14 cellular contexts compared by ENCODE assay signal in the genomic region with DNA sequence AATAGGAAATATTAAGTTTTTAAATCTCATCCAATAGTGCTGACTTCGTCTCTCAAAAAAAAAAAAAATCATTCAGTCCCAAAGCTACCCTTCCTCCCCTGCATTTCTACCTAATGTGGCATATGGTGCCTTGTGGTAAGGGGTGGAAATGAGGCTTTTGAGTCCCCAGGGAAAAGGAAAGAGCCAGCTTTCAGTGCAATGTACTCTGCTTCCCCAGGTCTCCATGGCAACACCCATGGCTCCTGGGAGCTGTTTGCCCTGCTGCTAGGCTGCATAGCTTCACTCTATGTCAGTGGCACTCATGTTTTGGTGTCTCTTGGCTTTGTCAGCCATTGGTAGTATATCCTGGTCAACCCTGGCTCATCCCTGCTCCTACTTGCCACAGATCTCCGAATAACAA.
DNase-seq lines count a peak whose midpoint lies in the region; ATAC-seq and TF ChIP-seq lines count a peak whose summit lies in the region.
"Had no signal": no experiment of that assay in that cellular context is flagged by ENCODE, and none has a peak within 500 bp of the region (broad histone marks: within the 10 kb centered on the region; RNA-seq: fewer than 3 reads in every experiment).

No MANE protein-coding gene starts in this region.

- ATAC-seq in HG03457 (IDR thresholded peaks at IDR 0.05; ENCODE audit: unreplicated experiment) (no peak), upper lobe of right lung (no peak)
- ATAC-seq: activated CD4-positive, alpha-beta T cell treated with anti-CD3 and anti-CD28 coated beads for 36 hours had no signal

- H3K9me3 ChIP-seq in WERI-Rb-1 (ENCODE audit: severe bottlenecking) (no peaks in the 10 kb centered on the region), colonic mucosa (no peaks in the 10 kb centered on the region), upper lobe of right lung (no peaks in the 10 kb centered on the region)

- TF ChIP-seq CTCF in WERI-Rb-1 (IDR thresholded peaks at IDR 0.05; ENCODE audit: low read depth, low read length) (no peak), colonic mucosa (IDR thresholded peaks at IDR 0.05) (no peak), upper lobe of right lung (IDR thresholded peaks at IDR 0.05) (no peak)

- intact Hi-C loops in colonic mucosa (cut with DNase I) (no loop called here), upper lobe of right lung (cut with DNase I) (no loop called here)

- H3K36me3 ChIP-seq in WERI-Rb-1: no peaks in the 10 kb centered on the region
- no peaks in the 10 kb centered on the region for H3K36me3 ChIP-seq in colonic mucosa
- no peaks in the 10 kb centered on the region for H3K36me3 ChIP-seq in upper lobe of right lung

- peak; percentile 32 for DNase-seq in ELF-1 (ENCODE audit: low read depth, low spot score)
- DNase-seq in NCI-H2029 treated with DMSO at 0.1 percent for 48 hours (lab: John Stamatoyannopoulos, UW): peak; percentile 47
- DNase-seq in WERI-Rb-1: peak; percentile 44
- peak; percentile 10 to 26 for DNase-seq in lung microvascular endothelial cell (ENCODE audit: low read depth in 2 of 2)
- DNase-seq in activated gamma-delta T cell (lab: John Stamatoyannopoulos, UW): no peak
- no peak for DNase-seq in colonic mucosa
- no peak for DNase-seq in upper lobe of right lung
- DNase-seq: activated CD4-positive, alpha-beta T cell treated with anti-CD3 and anti-CD28 coated beads for 36 hours; activated naive CD4-positive, alpha-beta T cell treated with anti-CD3 and anti-CD28 coated beads, Interleukin-2, amount 10 ng/mL, durations not matched to agents 7 days and 5 days; naive B cell; RPMI8226; stimulated activated CD4-positive, alpha-beta T cell treated with anti-CD3 and anti-CD28 coated beads, Interleukin-12 subunit alpha, Interleukin-12 subunit beta, amount 100 ng/mL, for 4 hours had no signal

- H3K27me3 ChIP-seq in WERI-Rb-1 (ENCODE audit: insufficient read depth, low read depth, severe bottlenecking) (no peaks in the 10 kb centered on the region), colonic mucosa (no peaks in the 10 kb centered on the region), upper lobe of right lung (no peaks in the 10 kb centered on the region)

- no peak overlapping the region for H3K27ac ChIP-seq in WERI-Rb-1
- no peak overlapping the region for H3K27ac ChIP-seq in colonic mucosa
- no peak overlapping the region for H3K27ac ChIP-seq in upper lobe of right lung
- H3K27ac ChIP-seq: KMS-11 had no signal

- H3K4me1 ChIP-seq in colonic mucosa (no peaks in the 10 kb centered on the region), upper lobe of right lung (no peaks in the 10 kb centered on the region)

- H3K4me3 ChIP-seq in WERI-Rb-1 (ENCODE audit: low read depth, low read length): no peak overlapping the region
- H3K4me3 ChIP-seq in colonic mucosa: no peak overlapping the region
- H3K4me3 ChIP-seq in upper lobe of right lung: no peak overlapping the region

- no peak overlapping the region for H3K9ac ChIP-seq in colonic mucosa (ENCODE audit: low read depth in 2 of 2, low read length in 2 of 2)
- H3K9ac ChIP-seq: KMS-11 had no signal

Comparison
In these comparisons a context has a peak if more than half of its experiments do, and no peak if none do; other contexts are left out.
1. DNase-seq: peak in ELF-1 (single experiment), NCI-H2029 treated with DMSO at 0.1 percent for 48 hours (single experiment), WERI-Rb-1 (single experiment) and lung microvascular endothelial cell (2 of 2); none in activated gamma-delta T cell (single experiment), colonic mucosa (single experiment) and upper lobe of right lung (single experiment).